ENCODE assay signal across 19 cellular contexts in genomic region chr20:29690274-29690673, GRCh38.
A peak's percentile ranks its signal among the peaks of the same experiment; 100 is the strongest.
DNase-seq lines count a peak whose midpoint lies in the region; ATAC-seq, FAIRE-seq and TF ChIP-seq lines count a peak whose summit lies in the region.
"Had no signal": no experiment of that assay in that cellular context is flagged by ENCODE, and none has a peak within 500 bp of the region (broad histone marks: within the 10 kb centered on the region; RNA-seq: fewer than 3 reads in every experiment).

No MANE protein-coding gene starts in this region.

- WGBS in GM12878 (ENCODE audit: insufficient coverage, insufficient replicate concordance, low lambda C conversion rate, missing lambda C conversion rate): 80% methylated on average over 19 of the region's 19 CpGs

- in situ Hi-C loops in GM12878 (cut with MboI): no loop called here

- CTCF ChIA-PET in GM12878 (lab: Yijun Ruan, JAX): no interaction called here

- peak; percentile 25 for DNase-seq in activated CD4-positive, alpha-beta T cell treated with anti-CD3 and anti-CD28 coated beads, Interleukin-2, amount 10 ng/mL, durations not matched to agents 24 days and 14 days
- no peak for DNase-seq in activated CD4-positive, alpha-beta T cell treated with anti-CD3 and anti-CD28 coated beads for 1 hour
- DNase-seq in DND-41: no peak
- DNase-seq in GM12878 (ENCODE audit: low read depth, low spot score): no peak
- DNase-seq in kidney: peak; percentile 60
- DNase-seq in CD14-positive monocyte (ENCODE audit: low spot score): no peak
- no peak for DNase-seq in NCI-H526 (lab: John Stamatoyannopoulos, UW)
- DNase-seq: AML-193, Calu3, EL, KBM-7, OCI-M1, SIG-M5 had no signal

- H3K9me3 Mint-ChIP-seq in activated CD4-positive, alpha-beta T cell treated with anti-CD3 and anti-CD28 coated beads, Interleukin-2, amount 10 ng/mL, durations not matched to agents 24 days and 14 days: peaks cover 15% of the 10 kb centered on the region
- peaks cover 17 to 44% (median 38%) of the 10 kb centered on the region in 7 donors for H3K9me3 Mint-ChIP-seq in CD14-positive monocyte

- FAIRE-seq in GM12878 (lab: Jason Lieb, UNC) (no peak), kidney (lab: Jason Lieb, UNC) (no peak)
- FAIRE-seq: GM12892, GM18507 had no signal

- H3K27ac ChIP-seq in DND-41 (ENCODE audit: low read length) (no peak overlapping the region; the same call in 1 of the 2 replicates), GM12878 (ENCODE audit: control insufficient read depth, insufficient read depth) (no peak overlapping the region), kidney (ENCODE audit: low read depth in 2 of 2, low read length in 2 of 2) (no peak overlapping the region)
- H3K27ac ChIP-seq: 22Rv1 had no signal

- TF ChIP-seq EP300 in GM12878 (IDR thresholded peaks at IDR 0.05; ENCODE audit: borderline replicate concordance in 1 of 2, control insufficient read depth in 1 of 2, low read depth in 2 of 2, low read length in 2 of 2): no peak

- peak overlapping the region; percentile 54 for H2AFZ ChIP-seq in DND-41 (ENCODE audit: low read depth, low read length)
- no peak overlapping the region for H2AFZ ChIP-seq in GM12878 (ENCODE audit: control insufficient read depth, low read depth, low read length)
- H2AFZ ChIP-seq: GM23338 had no signal

- peaks cover 3% of the 10 kb centered on the region for H3K9me3 ChIP-seq in DND-41 (ENCODE audit: insufficient read depth, low read length, severe bottlenecking)
- H3K9me3 ChIP-seq in GM12878 (replicated peaks; ENCODE audit: control insufficient read depth, insufficient read depth, low read length): no peaks in the 10 kb centered on the region; the same call in 2 of the 3 replicates
- H3K9me3 ChIP-seq in kidney (ENCODE audit: control insufficient read depth in 1 of 2, low read length in 2 of 2): no peaks in the 10 kb centered on the region

- H3K9ac ChIP-seq in DND-41 (ENCODE audit: low read depth, low read length) (peak overlapping the region; percentile 35), GM12878 (ENCODE audit: control insufficient read depth, insufficient read depth, low read length) (no peak overlapping the region), kidney (ENCODE audit: low read length in 2 of 2) (no peak overlapping the region)

- intact Hi-C loops in activated CD4-positive, alpha-beta T cell treated with anti-CD3 and anti-CD28 coated beads, Interleukin-2, amount 10 ng/mL, durations not matched to agents 24 days and 14 days (cut with micrococcal nuclease): no loop called here
- intact Hi-C loops in GM12878 (cut with micrococcal nuclease; ENCODE audit: unreplicated experiment) (no loop called here), kidney (cut with DNase I) (no loop called here), CD14-positive monocyte (cut with micrococcal nuclease) (no loop called here)

- H3K79me2 ChIP-seq in DND-41 (ENCODE audit: insufficient read depth, low read length): no peaks in the 10 kb centered on the region
- H3K79me2 ChIP-seq in GM12878 (ENCODE audit: control insufficient read depth, insufficient read depth, low read length): no peaks in the 10 kb centered on the region

- ATAC-seq in DND-41 (ENCODE audit: insufficient read depth, low read depth): no peak
- no peak for ATAC-seq in GM12878
- no peak for ATAC-seq in HG02885 (IDR thresholded peaks at IDR 0.05; ENCODE audit: poor library complexity, unreplicated experiment)
- ATAC-seq: GM23338, HCT116 had no signal

- H3K27me3 Mint-ChIP-seq in activated CD4-positive, alpha-beta T cell treated with anti-CD3 and anti-CD28 coated beads, Interleukin-2, amount 10 ng/mL, durations not matched to agents 24 days and 14 days: no peaks in the 10 kb centered on the region
- H3K27me3 Mint-ChIP-seq in CD14-positive monocyte (ENCODE audit: low read depth in 3 of 3): peaks cover 0 to 2% (median 2%) of the 10 kb centered on the region in 3 donors

- peak overlapping the region in 1 of 2 experiments; percentile 52; a peak in 2 of 4 replicates for H3K4me3 ChIP-seq in DND-41 (ENCODE audit: low read depth in 1 of 2, low read length in 2 of 2)
- no peak overlapping the region for H3K4me3 ChIP-seq in GM12878
- no peak overlapping the region for H3K4me3 ChIP-seq in kidney (ENCODE audit: low read length in 2 of 2)
- H3K4me3 ChIP-seq: GM23338 had no signal

- TF ChIP-seq CTCF in DND-41 (IDR thresholded peaks at IDR 0.05; ENCODE audit: borderline replicate concordance, extremely low read depth, low read length, poor library complexity, severe bottlenecking) (no peak), GM12878 (IDR thresholded peaks at IDR 0.05 in 2 of 3, conservative IDR thresholded peaks at IDR 0.05 in 1 of 3; ENCODE audit: control insufficient read depth in 2 of 3, extremely low read depth in 1 of 3, insufficient read depth in 1 of 3, low read depth in 3 of 3, low read length in 3 of 3) (no peak), kidney (IDR thresholded peaks at IDR 0.05; ENCODE audit: borderline replicate concordance, extremely low read depth, insufficient read depth) (no peak), CD14-positive monocyte (IDR thresholded peaks at IDR 0.05) (no peak)

- no peak overlapping the region for H3K4me3 Mint-ChIP-seq in activated CD4-positive, alpha-beta T cell treated with anti-CD3 and anti-CD28 coated beads, Interleukin-2, amount 10 ng/mL, durations not matched to agents 24 days and 14 days
- no peak overlapping the region for H3K4me3 Mint-ChIP-seq in CD14-positive monocyte
- H3K4me3 Mint-ChIP-seq: GM23338 had no signal

- H3K4me1 Mint-ChIP-seq in activated CD4-positive, alpha-beta T cell treated with anti-CD3 and anti-CD28 coated beads, Interleukin-2, amount 10 ng/mL, durations not matched to agents 24 days and 14 days: no peaks in the 10 kb centered on the region
- no peaks in the 10 kb centered on the region for H3K4me1 Mint-ChIP-seq in CD14-positive monocyte
- H3K4me1 Mint-ChIP-seq: GM23338 had no signal

- no TSS peak for BruUV-seq in GM12878 (replicated peaks; lab: Mats Ljungman, UMichigan)

- POLR2A ChIA-PET in GM12878 (lab: Charles Lee): no interaction called here

- RAD21 ChIA-PET in GM12878 (lab: Charles Lee; ENCODE audit: unreplicated experiment): no interaction called here

- no peak for TF ChIP-seq POLR2A in GM12878 (IDR thresholded peaks at IDR 0.05; ENCODE audit: low read depth, low read length)

- peaks cover 16% of the 10 kb centered on the region for H3K4me1 ChIP-seq in DND-41 (ENCODE audit: insufficient read depth, low read length)
- no peaks in the 10 kb centered on the region for H3K4me1 ChIP-seq in GM12878 (ENCODE audit: control insufficient read depth, insufficient read depth, low read length)
- no peaks in the 10 kb centered on the region for H3K4me1 ChIP-seq in kidney (ENCODE audit: control insufficient read depth in 1 of 2, insufficient read depth in 1 of 2, low read depth in 1 of 2, low read length in 2 of 2)

- H3K36me3 Mint-ChIP-seq in activated CD4-positive, alpha-beta T cell treated with anti-CD3 and anti-CD28 coated beads, Interleukin-2, amount 10 ng/mL, durations not matched to agents 24 days and 14 days (ENCODE audit: low read depth): no peaks in the 10 kb centered on the region
- no peaks in the 10 kb centered on the region for H3K36me3 Mint-ChIP-seq in CD14-positive monocyte

- H3K36me3 ChIP-seq in DND-41 (ENCODE audit: insufficient read depth, low read length) (no peaks in the 10 kb centered on the region), GM12878 (ENCODE audit: control insufficient read depth in 2 of 2, insufficient read depth in 2 of 2, low read length in 1 of 2) (no peaks in the 10 kb centered on the region), kidney (ENCODE audit: control insufficient read depth in 1 of 2, insufficient read depth in 2 of 2, low read length in 2 of 2) (no peaks in the 10 kb centered on the region)

- H3K4me2 ChIP-seq in DND-41 (ENCODE audit: insufficient read depth, low read length): peak overlapping the region; percentile 54
- no peak overlapping the region for H3K4me2 ChIP-seq in GM12878 (ENCODE audit: control insufficient read depth, insufficient read depth)
- H3K4me2 ChIP-seq: GM23338 had no signal

- H4K20me1 ChIP-seq in DND-41 (ENCODE audit: insufficient read depth, low read length): no peaks in the 10 kb centered on the region
- no peaks in the 10 kb centered on the region for H4K20me1 ChIP-seq in GM12878 (ENCODE audit: control insufficient read depth, insufficient read depth)

- no peak for TF ChIP-seq RAD21 in GM12878 (IDR thresholded peaks at IDR 0.05; ENCODE audit: insufficient read depth, low read depth, low read length)

- no peak overlapping the region for H3K27ac Mint-ChIP-seq in activated CD4-positive, alpha-beta T cell treated with anti-CD3 and anti-CD28 coated beads, Interleukin-2, amount 10 ng/mL, durations not matched to agents 24 days and 14 days
- H3K27ac Mint-ChIP-seq in CD14-positive monocyte: no peak overlapping the region
- H3K27ac Mint-ChIP-seq: GM23338 had no signal

- SMC1A ChIA-PET in GM12878 (lab: Charles Lee; ENCODE audit: uncharacterized antibody, unreplicated experiment): no interaction called here

- no peaks in the 10 kb centered on the region for H3K27me3 ChIP-seq in DND-41 (ENCODE audit: insufficient read depth, low read length, poor library complexity)
- H3K27me3 ChIP-seq in GM12878 (replicated peaks in 1 of 2; ENCODE audit: control insufficient read depth in 2 of 2, insufficient read depth in 2 of 2, low read length in 1 of 2): no peaks in the 10 kb centered on the region

TF ChIP-seq in GM12878, 131 proteins besides CTCF, POLR2A, EP300 and RAD21:
- no peak for TF ChIP-seq CREB1 (IDR thresholded peaks at IDR 0.05; ENCODE audit: low read depth)
- TF ChIP-seq FOXK2 (IDR thresholded peaks at IDR 0.05): 0 out of 2 replicates have a peak, but pooled peaks have one; percentile 18

Comparison
In these comparisons a context has a peak if more than half of its experiments do, and no peak if none do; other contexts are left out.
1. DNase-seq: peak in activated CD4-positive, alpha-beta T cell treated with anti-CD3 and anti-CD28 coated beads, Interleukin-2, amount 10 ng/mL, durations not matched to agents 24 days and 14 days (single experiment) and kidney (single experiment); none in activated CD4-positive, alpha-beta T cell treated with anti-CD3 and anti-CD28 coated beads for 1 hour (single experiment), DND-41 (single experiment), GM12878 (single experiment), CD14-positive monocyte (single experiment) and NCI-H526 (0 of 2).